In the genomic region with DNA sequence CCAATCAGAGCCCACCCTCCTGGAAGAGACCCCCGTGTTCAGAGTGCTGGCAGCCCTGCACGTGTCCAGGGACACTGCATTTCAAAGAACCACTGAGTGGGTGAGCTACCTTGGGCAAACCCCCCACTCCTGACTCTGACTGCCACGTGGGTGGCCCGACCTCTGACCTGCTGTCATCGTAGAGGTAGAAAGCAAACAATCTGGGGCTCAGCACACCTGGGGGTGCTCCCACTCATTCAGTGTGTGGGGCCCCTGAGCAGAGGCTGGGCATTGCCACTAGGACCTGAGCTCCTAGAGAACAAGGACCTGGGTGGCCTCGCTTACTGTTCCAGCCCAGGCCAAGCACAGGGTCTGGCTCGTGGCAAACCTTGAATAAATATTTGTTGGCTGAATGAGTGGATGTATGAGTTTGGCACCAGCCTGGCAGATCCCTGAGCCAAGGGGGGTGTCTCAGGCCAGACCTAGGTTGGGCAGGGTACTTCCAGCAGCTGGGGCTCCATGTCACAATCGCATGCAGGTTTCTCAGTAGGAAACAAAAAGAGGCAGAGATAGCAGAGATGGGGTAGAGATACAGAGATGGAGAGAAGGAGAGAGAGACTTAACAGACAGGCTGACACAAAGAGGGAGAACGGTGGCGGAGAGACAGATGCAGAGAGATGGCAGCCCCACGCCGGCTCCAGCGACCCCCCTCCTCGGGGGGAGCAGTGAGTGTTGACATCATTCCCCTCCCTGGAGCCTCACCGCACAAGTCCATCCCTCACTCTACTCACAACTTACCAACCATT, we compare ENCODE assay signal across 1 cellular context.
A peak's percentile ranks its signal among the peaks of the same experiment; 100 is the strongest.
TF ChIP-seq lines count a peak whose summit lies in the region.

No MANE protein-coding gene starts in this region.

TF ChIP-seq in HepG2, 621 proteins besides CTCF, POLR2A, EP300 and RAD21 (continued from another document and continues in another):
- TF ChIP-seq ZBTB34 (CRISPR knock-in tag; IDR thresholded peaks at IDR 0.05) (peak; percentile 47; the same call in 1 of the 2 replicates), ZNF232 (CRISPR knock-in tag; IDR thresholded peaks at IDR 0.05; ENCODE audit: borderline replicate concordance) (0 out of 2 replicates have a peak, but pooled peaks have one; percentile 25), ZNF605 (CRISPR knock-in tag; IDR thresholded peaks at IDR 0.05) (peak; percentile 15; the same call in 1 of the 2 replicates), ZBTB38 (CRISPR knock-in tag; IDR thresholded peaks at IDR 0.05) (0 out of 2 replicates have a peak, but pooled peaks have one; percentile 0), CEBPB (IDR thresholded peaks at IDR 0.05; ENCODE audit: borderline replicate concordance, low read depth, low read length) (0 out of 2 replicates have a peak, but pooled peaks have one; percentile 3), ZNF761 (CRISPR knock-in tag; conservative IDR thresholded peaks at IDR 0.05) (0 out of 2 replicates have a peak, but pooled peaks have one; percentile 30), NR2F1 (CRISPR knock-in tag; IDR thresholded peaks at IDR 0.05) (0 out of 4 replicates have a peak, but pooled peaks of 1 of the 2 experiments have one; percentile 28), ZNF263 (CRISPR knock-in tag; IDR thresholded peaks at IDR 0.05) (peak; percentile 82), ZNF550 (CRISPR knock-in tag; IDR thresholded peaks at IDR 0.05; ENCODE audit: borderline replicate concordance) (no peak), ZBTB39 (CRISPR knock-in tag; IDR thresholded peaks at IDR 0.05) (no peak), HDAC1 (CRISPR knock-in tag; IDR thresholded peaks at IDR 0.05) (peak; percentile 24; the same call in 1 of the 2 replicates), MAZ (IDR thresholded peaks at IDR 0.05; ENCODE audit: borderline replicate concordance, low read depth, low read length) (no peak), MAZ (CRISPR knock-in tag; IDR thresholded peaks at IDR 0.05; ENCODE audit: low read depth) (0 out of 2 replicates have a peak, but pooled peaks have one; percentile 55), MYC (CRISPR knock-in tag; IDR thresholded peaks at IDR 0.05; ENCODE audit: borderline replicate concordance) (peak; percentile 49; the same call in 1 of the 2 replicates), PITX1 (CRISPR knock-in tag; IDR thresholded peaks at IDR 0.05) (no peak), ZNF703 (CRISPR knock-in tag; IDR thresholded peaks at IDR 0.05; ENCODE audit: borderline replicate concordance) (0 out of 2 replicates have a peak, but pooled peaks have one; percentile 19), KDM2A (CRISPR knock-in tag; IDR thresholded peaks at IDR 0.05; ENCODE audit: borderline replicate concordance, low read depth) (peak; percentile 37; the same call in 1 of the 2 replicates), ZNF331 (CRISPR knock-in tag; IDR thresholded peaks at IDR 0.05) (0 out of 2 replicates have a peak, but pooled peaks have one; percentile 11), BORCS8-MEF2B (CRISPR knock-in tag; IDR thresholded peaks at IDR 0.05) (0 out of 2 replicates have a peak, but pooled peaks have one; percentile 51), UBTF (CRISPR knock-in tag; IDR thresholded peaks at IDR 0.05) (0 out of 2 replicates have a peak, but pooled peaks have one; percentile 19), PPARG (CRISPR knock-in tag; conservative IDR thresholded peaks at IDR 0.05) (0 out of 2 replicates have a peak, but pooled peaks have one; percentile 40), ZSCAN5A (CRISPR knock-in tag; IDR thresholded peaks at IDR 0.05; ENCODE audit: borderline replicate concordance) (0 out of 2 replicates have a peak, but pooled peaks have one; percentile 74), SIN3A (IDR thresholded peaks at IDR 0.05; ENCODE audit: borderline replicate concordance, low read depth, low read length) (no peak), SP4 (CRISPR knock-in tag; IDR thresholded peaks at IDR 0.05) (peak; percentile 30; the same call in 1 of the 2 replicates), ZNF792 (CRISPR knock-in tag; IDR thresholded peaks at IDR 0.05) (no peak), ZNF296 (CRISPR knock-in tag; conservative IDR thresholded peaks at IDR 0.05) (0 out of 2 replicates have a peak, but pooled peaks have one; percentile 1), NR2C2 (CRISPR knock-in tag; IDR thresholded peaks at IDR 0.05; ENCODE audit: borderline replicate concordance) (peak; percentile 73; the same call in 1 of the 2 replicates), CSRNP1 (CRISPR knock-in tag; IDR thresholded peaks at IDR 0.05) (peak; percentile 57; the same call in 1 of the 2 replicates), ZNF891 (CRISPR knock-in tag; IDR thresholded peaks at IDR 0.05) (peak; percentile 41; the same call in 1 of the 2 replicates), ZBTB42 (CRISPR knock-in tag; IDR thresholded peaks at IDR 0.05) (0 out of 2 replicates have a peak, but pooled peaks have one; percentile 24), KDM5B (CRISPR knock-in tag; IDR thresholded peaks at IDR 0.05; ENCODE audit: borderline replicate concordance) (0 out of 2 replicates have a peak, but pooled peaks have one; percentile 29)
- TF ChIP-seq, protein P1, sequence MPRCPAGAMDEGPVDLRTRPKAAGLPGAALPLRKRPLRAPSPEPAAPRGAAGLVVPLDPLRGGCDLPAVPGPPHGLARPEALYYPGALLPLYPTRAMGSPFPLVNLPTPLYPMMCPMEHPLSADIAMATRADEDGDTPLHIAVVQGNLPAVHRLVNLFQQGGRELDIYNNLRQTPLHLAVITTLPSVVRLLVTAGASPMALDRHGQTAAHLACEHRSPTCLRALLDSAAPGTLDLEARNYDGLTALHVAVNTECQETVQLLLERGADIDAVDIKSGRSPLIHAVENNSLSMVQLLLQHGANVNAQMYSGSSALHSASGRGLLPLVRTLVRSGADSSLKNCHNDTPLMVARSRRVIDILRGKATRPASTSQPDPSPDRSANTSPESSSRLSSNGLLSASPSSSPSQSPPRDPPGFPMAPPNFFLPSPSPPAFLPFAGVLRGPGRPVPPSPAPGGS (CRISPR knock-in tag; IDR thresholded peaks at IDR 0.05): 0 out of 2 replicates have a peak, but pooled peaks have one; percentile 4
- TF ChIP-seq, protein P2, sequence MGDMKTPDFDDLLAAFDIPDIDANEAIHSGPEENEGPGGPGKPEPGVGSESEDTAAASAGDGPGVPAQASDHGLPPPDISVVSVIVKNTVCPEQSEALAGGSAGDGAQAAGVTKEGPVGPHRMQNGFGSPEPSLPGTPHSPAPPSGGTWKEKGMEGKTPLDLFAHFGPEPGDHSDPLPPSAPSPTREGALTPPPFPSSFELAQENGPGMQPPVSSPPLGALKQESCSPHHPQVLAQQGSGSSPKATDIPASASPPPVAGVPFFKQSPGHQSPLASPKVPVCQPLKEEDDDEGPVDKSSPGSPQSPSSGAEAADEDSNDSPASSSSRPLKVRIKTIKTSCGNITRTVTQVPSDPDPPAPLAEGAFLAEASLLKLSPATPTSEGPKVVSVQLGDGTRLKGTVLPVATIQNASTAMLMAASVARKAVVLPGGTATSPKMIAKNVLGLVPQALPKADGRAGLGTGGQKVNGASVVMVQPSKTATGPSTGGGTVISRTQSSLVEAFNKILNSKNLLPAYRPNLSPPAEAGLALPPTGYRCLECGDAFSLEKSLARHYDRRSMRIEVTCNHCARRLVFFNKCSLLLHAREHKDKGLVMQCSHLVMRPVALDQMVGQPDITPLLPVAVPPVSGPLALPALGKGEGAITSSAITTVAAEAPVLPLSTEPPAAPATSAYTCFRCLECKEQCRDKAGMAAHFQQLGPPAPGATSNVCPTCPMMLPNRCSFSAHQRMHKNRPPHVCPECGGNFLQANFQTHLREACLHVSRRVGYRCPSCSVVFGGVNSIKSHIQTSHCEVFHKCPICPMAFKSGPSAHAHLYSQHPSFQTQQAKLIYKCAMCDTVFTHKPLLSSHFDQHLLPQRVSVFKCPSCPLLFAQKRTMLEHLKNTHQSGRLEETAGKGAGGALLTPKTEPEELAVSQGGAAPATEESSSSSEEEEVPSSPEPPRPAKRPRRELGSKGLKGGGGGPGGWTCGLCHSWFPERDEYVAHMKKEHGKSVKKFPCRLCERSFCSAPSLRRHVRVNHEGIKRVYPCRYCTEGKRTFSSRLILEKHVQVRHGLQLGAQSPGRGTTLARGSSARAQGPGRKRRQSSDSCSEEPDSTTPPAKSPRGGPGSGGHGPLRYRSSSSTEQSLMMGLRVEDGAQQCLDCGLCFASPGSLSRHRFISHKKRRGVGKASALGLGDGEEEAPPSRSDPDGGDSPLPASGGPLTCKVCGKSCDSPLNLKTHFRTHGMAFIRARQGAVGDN (CRISPR knock-in tag; IDR thresholded peaks at IDR 0.05): peak; percentile 76; the same call in 1 of the 2 replicates
- TF ChIP-seq, protein P3, sequence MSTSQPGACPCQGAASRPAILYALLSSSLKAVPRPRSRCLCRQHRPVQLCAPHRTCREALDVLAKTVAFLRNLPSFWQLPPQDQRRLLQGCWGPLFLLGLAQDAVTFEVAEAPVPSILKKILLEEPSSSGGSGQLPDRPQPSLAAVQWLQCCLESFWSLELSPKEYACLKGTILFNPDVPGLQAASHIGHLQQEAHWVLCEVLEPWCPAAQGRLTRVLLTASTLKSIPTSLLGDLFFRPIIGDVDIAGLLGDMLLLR (CRISPR knock-in tag; IDR thresholded peaks at IDR 0.05): 0 out of 2 replicates have a peak, but pooled peaks have one; percentile 34
- TF ChIP-seq, protein P4, sequence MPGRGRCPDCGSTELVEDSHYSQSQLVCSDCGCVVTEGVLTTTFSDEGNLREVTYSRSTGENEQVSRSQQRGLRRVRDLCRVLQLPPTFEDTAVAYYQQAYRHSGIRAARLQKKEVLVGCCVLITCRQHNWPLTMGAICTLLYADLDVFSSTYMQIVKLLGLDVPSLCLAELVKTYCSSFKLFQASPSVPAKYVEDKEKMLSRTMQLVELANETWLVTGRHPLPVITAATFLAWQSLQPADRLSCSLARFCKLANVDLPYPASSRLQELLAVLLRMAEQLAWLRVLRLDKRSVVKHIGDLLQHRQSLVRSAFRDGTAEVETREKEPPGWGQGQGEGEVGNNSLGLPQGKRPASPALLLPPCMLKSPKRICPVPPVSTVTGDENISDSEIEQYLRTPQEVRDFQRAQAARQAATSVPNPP (CRISPR knock-in tag; IDR thresholded peaks at IDR 0.05): 0 out of 2 replicates have a peak, but pooled peaks have one; percentile 28
